Comparison of ENCODE assay signal across 1 cellular context in the genomic region with DNA sequence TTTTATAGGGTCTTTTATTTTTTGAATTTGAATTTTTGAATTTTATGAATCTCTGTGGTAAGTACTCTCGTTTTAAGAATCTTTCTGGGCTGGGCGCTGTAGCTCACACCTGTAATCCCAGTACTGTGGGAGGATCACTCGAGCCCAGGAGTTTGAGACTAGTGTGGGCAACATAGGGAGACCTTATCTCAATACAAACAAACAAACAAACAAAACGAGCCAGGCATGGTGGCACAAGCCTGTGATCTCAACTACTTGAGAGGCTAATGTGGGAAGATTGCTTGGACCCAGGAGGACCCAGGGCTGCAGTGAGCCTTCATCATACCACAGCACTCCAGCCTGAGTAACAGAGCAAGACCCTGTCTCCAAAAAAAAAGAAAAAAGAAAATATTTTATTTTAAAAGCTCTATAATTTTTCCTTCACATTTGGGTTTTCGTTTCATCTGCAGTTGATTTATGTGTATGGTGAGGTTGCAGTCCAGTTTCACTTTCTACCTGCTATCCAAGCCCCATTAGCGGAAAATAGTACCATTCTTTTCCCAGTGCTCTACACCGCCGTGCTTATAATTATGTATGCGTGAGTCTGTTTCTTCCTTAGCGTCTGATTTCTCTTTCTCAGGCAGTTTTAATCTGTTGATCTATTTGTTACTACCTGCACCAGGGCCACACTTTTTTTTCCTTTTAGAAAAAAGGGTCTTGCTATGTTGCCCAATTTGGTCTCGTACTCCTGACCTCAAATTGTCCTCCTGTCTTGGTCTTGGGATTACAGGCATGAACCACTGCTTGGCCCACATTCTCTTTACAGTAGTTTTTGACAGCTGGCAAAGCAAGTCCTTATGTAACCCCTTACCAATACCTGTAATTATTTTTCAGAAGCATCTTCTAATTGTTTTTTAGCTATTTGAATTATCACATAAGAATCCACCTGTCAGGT.
TF ChIP-seq lines count a peak whose summit lies in the region.

No MANE protein-coding gene starts in this region.

TF ChIP-seq in HepG2, 621 proteins besides CTCF, POLR2A, EP300 and RAD21:
- TF ChIP-seq TEF (CRISPR knock-in tag; IDR thresholded peaks at IDR 0.05): no peak
- no peak for TF ChIP-seq EED (CRISPR knock-in tag; IDR thresholded peaks at IDR 0.05)
- no peak for TF ChIP-seq CHD2 (IDR thresholded peaks at IDR 0.05; ENCODE audit: low read depth, low read length)
- TF ChIP-seq RBM22 (optimal IDR thresholded peaks at IDR 0.05; ENCODE audit: low read length): peak; percentile 94
- TF ChIP-seq, protein P1, sequence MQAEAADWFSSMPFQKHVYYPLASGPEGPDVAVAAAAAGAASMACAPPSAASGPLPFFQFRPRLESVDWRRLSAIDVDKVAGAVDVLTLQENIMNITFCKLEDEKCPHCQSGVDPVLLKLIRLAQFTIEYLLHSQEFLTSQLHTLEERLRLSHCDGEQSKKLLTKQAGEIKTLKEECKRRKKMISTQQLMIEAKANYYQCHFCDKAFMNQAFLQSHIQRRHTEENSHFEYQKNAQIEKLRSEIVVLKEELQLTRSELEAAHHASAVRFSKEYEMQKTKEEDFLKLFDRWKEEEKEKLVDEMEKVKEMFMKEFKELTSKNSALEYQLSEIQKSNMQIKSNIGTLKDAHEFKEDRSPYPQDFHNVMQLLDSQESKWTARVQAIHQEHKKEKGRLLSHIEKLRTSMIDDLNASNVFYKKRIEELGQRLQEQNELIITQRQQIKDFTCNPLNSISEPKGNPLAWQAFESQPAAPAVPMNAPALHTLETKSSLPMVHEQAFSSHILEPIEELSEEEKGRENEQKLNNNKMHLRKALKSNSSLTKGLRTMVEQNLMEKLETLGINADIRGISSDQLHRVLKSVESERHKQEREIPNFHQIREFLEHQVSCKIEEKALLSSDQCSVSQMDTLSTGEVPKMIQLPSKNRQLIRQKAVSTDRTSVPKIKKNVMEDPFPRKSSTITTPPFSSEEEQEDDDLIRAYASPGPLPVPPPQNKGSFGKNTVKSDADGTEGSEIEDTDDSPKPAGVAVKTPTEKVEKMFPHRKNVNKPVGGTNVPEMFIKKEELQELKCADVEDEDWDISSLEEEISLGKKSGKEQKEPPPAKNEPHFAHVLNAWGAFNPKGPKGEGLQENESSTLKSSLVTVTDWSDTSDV (CRISPR knock-in tag; IDR thresholded peaks at IDR 0.05): no peak
- TF ChIP-seq, protein P2, sequence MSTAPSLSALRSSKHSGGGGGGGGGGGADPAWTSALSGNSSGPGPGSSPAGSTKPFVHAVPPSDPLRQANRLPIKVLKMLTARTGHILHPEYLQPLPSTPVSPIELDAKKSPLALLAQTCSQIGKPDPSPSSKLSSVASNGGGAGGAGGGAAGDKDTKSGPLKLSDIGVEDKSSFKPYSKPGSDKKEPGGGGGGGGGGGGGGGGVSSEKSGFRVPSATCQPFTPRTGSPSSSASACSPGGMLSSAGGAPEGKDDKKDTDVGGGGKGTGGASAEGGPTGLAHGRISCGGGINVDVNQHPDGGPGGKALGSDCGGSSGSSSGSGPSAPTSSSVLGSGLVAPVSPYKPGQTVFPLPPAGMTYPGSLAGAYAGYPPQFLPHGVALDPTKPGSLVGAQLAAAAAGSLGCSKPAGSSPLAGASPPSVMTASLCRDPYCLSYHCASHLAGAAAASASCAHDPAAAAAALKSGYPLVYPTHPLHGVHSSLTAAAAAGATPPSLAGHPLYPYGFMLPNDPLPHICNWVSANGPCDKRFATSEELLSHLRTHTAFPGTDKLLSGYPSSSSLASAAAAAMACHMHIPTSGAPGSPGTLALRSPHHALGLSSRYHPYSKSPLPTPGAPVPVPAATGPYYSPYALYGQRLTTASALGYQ (CRISPR knock-in tag; IDR thresholded peaks at IDR 0.05): no peak
- TF ChIP-seq SETDB1 (CRISPR knock-in tag; IDR thresholded peaks at IDR 0.05; ENCODE audit: borderline replicate concordance): no peak
- TF ChIP-seq ZNF136 (CRISPR knock-in tag; IDR thresholded peaks at IDR 0.05; ENCODE audit: low read depth): no peak
- peak; percentile 39; the same call in 1 of the 2 replicates for TF ChIP-seq ZBTB33 (CRISPR knock-in tag; IDR thresholded peaks at IDR 0.05)
- peak; percentile 82 for TF ChIP-seq ZNF121 (CRISPR knock-in tag; IDR thresholded peaks at IDR 0.05)
- no peak for TF ChIP-seq MYC (CRISPR knock-in tag; IDR thresholded peaks at IDR 0.05; ENCODE audit: borderline replicate concordance)
- TF ChIP-seq ZHX1 (CRISPR knock-in tag; IDR thresholded peaks at IDR 0.05; ENCODE audit: low read depth): no peak
- TF ChIP-seq PAXIP1 (CRISPR knock-in tag; conservative IDR thresholded peaks at IDR 0.05): no peak
- no peak for TF ChIP-seq ELF3 (CRISPR knock-in tag; IDR thresholded peaks at IDR 0.05)
- TF ChIP-seq MLLT10 (CRISPR knock-in tag; IDR thresholded peaks at IDR 0.05): no peak
- no peak for TF ChIP-seq GFI1 (CRISPR knock-in tag; IDR thresholded peaks at IDR 0.05; ENCODE audit: borderline replicate concordance)
- no peak for TF ChIP-seq ZNF350 (CRISPR knock-in tag; IDR thresholded peaks at IDR 0.05; ENCODE audit: borderline replicate concordance, low read depth)
- TF ChIP-seq ZNF501 (CRISPR knock-in tag; IDR thresholded peaks at IDR 0.05): no peak
- TF ChIP-seq, protein P3, sequence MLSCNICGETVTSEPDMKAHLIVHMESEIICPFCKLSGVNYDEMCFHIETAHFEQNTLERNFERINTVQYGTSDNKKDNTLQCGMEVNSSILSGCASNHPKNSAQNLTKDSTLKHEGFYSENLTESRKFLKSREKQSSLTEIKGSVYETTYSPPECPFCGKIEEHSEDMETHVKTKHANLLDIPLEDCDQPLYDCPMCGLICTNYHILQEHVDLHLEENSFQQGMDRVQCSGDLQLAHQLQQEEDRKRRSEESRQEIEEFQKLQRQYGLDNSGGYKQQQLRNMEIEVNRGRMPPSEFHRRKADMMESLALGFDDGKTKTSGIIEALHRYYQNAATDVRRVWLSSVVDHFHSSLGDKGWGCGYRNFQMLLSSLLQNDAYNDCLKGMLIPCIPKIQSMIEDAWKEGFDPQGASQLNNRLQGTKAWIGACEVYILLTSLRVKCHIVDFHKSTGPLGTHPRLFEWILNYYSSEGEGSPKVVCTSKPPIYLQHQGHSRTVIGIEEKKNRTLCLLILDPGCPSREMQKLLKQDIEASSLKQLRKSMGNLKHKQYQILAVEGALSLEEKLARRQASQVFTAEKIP (CRISPR knock-in tag; IDR thresholded peaks at IDR 0.05; ENCODE audit: borderline replicate concordance): 0 out of 2 replicates have a peak, but pooled peaks have one; percentile 50
- no peak for TF ChIP-seq KMT2A (CRISPR knock-in tag; IDR thresholded peaks at IDR 0.05)
- TF ChIP-seq ZBTB10 (CRISPR knock-in tag; IDR thresholded peaks at IDR 0.05; ENCODE audit: borderline replicate concordance): no peak
- TF ChIP-seq ZNF800 (CRISPR knock-in tag; IDR thresholded peaks at IDR 0.05): no peak
- TF ChIP-seq NFATC3 (CRISPR knock-in tag; IDR thresholded peaks at IDR 0.05): no peak
- TF ChIP-seq ZNF740 (CRISPR knock-in tag; IDR thresholded peaks at IDR 0.05): no peak
- TF ChIP-seq SAP130 (CRISPR knock-in tag; IDR thresholded peaks at IDR 0.05; ENCODE audit: low read depth): no peak
